Comparison of ENCODE assay signal across 13 cellular contexts in genomic region chr22:16949561-16949960, GRCh38. TPM values are rescaled to one million over a fixed set of nuclear protein-coding genes. Genes with fewer than 3 reads are reported as not detected.
DNase-seq lines count a peak whose midpoint lies in the region; ATAC-seq lines count a peak whose summit lies in the region.
"Had no signal": no experiment of that assay in that cellular context is flagged by ENCODE, and none has a peak within 500 bp of the region (broad histone marks: within the 10 kb centered on the region; RNA-seq: fewer than 3 reads in every experiment).

No MANE protein-coding gene starts in this region.

- peak; percentile 40 for DNase-seq in A172 (ENCODE audit: low spot score)
- DNase-seq in COLO829 (ENCODE audit: low spot score), result peak; percentile 73
- peak in 27 of 42 donors; percentile 5 to 74 (median 33) for DNase-seq in head of caudate nucleus
- DNase-seq in SK-N-DZ (ENCODE audit: low spot score), result no peak
- no peak for DNase-seq in MV-4-11 (lab: John Stamatoyannopoulos, UW)
- DNase-seq in GF-D8 (lab: John Stamatoyannopoulos, UW), result no peak
- DNase-seq: CD8-positive, alpha-beta memory T cell; cortex of kidney; NCI-H187; retina had no signal

- ATAC-seq in HG03565 (IDR thresholded peaks at IDR 0.05; ENCODE audit: unreplicated experiment), result peak; percentile 75

- intact Hi-C loops in head of caudate nucleus (cut with DNase I), result no loop called here

RNA-seq across cellular contexts. Expression of gene GAB4, which starts 58.5 kb away (rescaled TPM):
- not detected in 2 replicates for total RNA-seq in A172 (2014; rRNA removed; shearing (Covaris generic))
- polyA plus RNA-seq in SK-N-DZ (2014; cell fraction: cytosol; rRNA removed), result 0.03 TPM in 1 of 2 replicates, not detected in the other
- polyA plus RNA-seq in SK-N-DZ (2014; cell fraction: nucleus; rRNA removed), result 0.35 TPM in 1 of 2 replicates, not detected in the other
- total RNA-seq: CD8-positive, alpha-beta memory T cell; temporal lobe had no signal
- polyA plus RNA-seq: adipose tissue; CD8-positive, alpha-beta memory T cell had no signal

Comparison
In these comparisons a context has a peak if more than half of its experiments do, and no peak if none do; other contexts are left out.
1. DNase-seq: peak in A172 (single experiment), COLO829 (single experiment) and head of caudate nucleus (27 of 42); none in SK-N-DZ (single experiment), MV-4-11 (single experiment) and GF-D8 (single experiment).